11 cellular contexts compared by ENCODE assay signal in genomic region chr9:137221477-137222111, GRCh38. TPM values are rescaled to one million over a fixed set of nuclear protein-coding genes. Genes with fewer than 3 reads are reported as not detected.
DNase-seq lines count a peak whose midpoint lies in the region; FAIRE-seq and TF ChIP-seq lines count a peak whose summit lies in the region.
"Had no signal": no experiment of that assay in that cellular context is flagged by ENCODE, and none has a peak within 500 bp of the region (broad histone marks: within the 10 kb centered on the region; RNA-seq: fewer than 3 reads in every experiment).

No MANE protein-coding gene starts in this region.

- peaks cover 5 to 19% of the 10 kb centered on the region in 2 donors for H3K4me1 ChIP-seq in ascending aorta
- peaks cover 10 to 30% (median 19%) of the 10 kb centered on the region in 4 donors for H3K4me1 ChIP-seq in liver (ENCODE audit: control insufficient read depth in 4 of 4, insufficient read depth in 4 of 4, low read length in 3 of 4)
- peaks cover 2 to 36% of the 10 kb centered on the region in 2 donors for H3K4me1 ChIP-seq in kidney (ENCODE audit: control insufficient read depth in 1 of 2, insufficient read depth in 1 of 2, low read depth in 1 of 2, low read length in 2 of 2)

- intact Hi-C loops in ascending aorta (cut with DNase I) (loop anchor here (10.0 kb wide), 1 partner anchor 427 kb away; the partner anchor contains the start of genes CCDC183 and TMEM141), lower leg skin (cut with DNase I; ENCODE audit: low total_unique reads) (no loop called here), kidney (cut with DNase I) (no loop called here)

- peak overlapping the region; percentile 97 for H3K27ac ChIP-seq in 22Rv1
- H3K27ac ChIP-seq in ascending aorta: no peak overlapping the region
- H3K27ac ChIP-seq in liver (ENCODE audit: low read depth in 1 of 2, low read length in 2 of 2): no peak overlapping the region
- H3K27ac ChIP-seq in kidney (ENCODE audit: low read depth in 2 of 2, low read length in 2 of 2): no peak overlapping the region

- DNase-seq in GM12865 (ENCODE audit: low read depth) (no peak), ascending aorta (ENCODE audit: low spot score in 2 of 2) (no peak), lower leg skin (ENCODE audit: low spot score in 2 of 2) (no peak), cerebellar cortex (ENCODE audit: low spot score) (no peak), kidney (no peak), HK-2 (ENCODE audit: unreplicated experiment) (no peak)
- DNase-seq: GOT3, MV-4-11 had no signal

- WGBS in liver: 6% methylated on average over 61 of the region's 61 CpGs
- WGBS in lower leg skin, 2 donors: 21 to 27% methylated on average over 9 to 28 of the region's 61 CpGs

- H3K9me3 ChIP-seq in ascending aorta (no peaks in the 10 kb centered on the region), liver (ENCODE audit: control insufficient read depth in 4 of 4, low read length in 3 of 4) (no peaks in the 10 kb centered on the region), kidney (ENCODE audit: control insufficient read depth in 1 of 2, low read length in 2 of 2) (no peaks in the 10 kb centered on the region)

- TF ChIP-seq CTCF in 22Rv1 (IDR thresholded peaks at IDR 0.05) (no peak), GM12865 (IDR thresholded peaks at IDR 0.05; ENCODE audit: insufficient read depth, low read depth, low read length, missing control alignments) (no peak), ascending aorta (IDR thresholded peaks at IDR 0.05) (no peak), liver (IDR thresholded peaks at IDR 0.05; ENCODE audit: low read depth, low read length, missing input control) (no peak), lower leg skin (IDR thresholded peaks at IDR 0.05) (no peak), kidney (IDR thresholded peaks at IDR 0.05; ENCODE audit: borderline replicate concordance, extremely low read depth, insufficient read depth) (no peak)

- no peaks in the 10 kb centered on the region for H3K36me3 ChIP-seq in ascending aorta
- H3K36me3 ChIP-seq in liver (ENCODE audit: control insufficient read depth in 4 of 4, insufficient read depth in 3 of 4, low read depth in 1 of 4, low read length in 3 of 4): no peaks in the 10 kb centered on the region
- H3K36me3 ChIP-seq in kidney (ENCODE audit: control insufficient read depth in 1 of 2, insufficient read depth in 2 of 2, low read length in 2 of 2): no peaks in the 10 kb centered on the region

- H3K27me3 ChIP-seq in ascending aorta (no peaks in the 10 kb centered on the region), liver (ENCODE audit: control insufficient read depth in 4 of 4, insufficient read depth in 4 of 4, low read length in 3 of 4) (no peaks in the 10 kb centered on the region)

- no peak for TF ChIP-seq RAD21 in liver (IDR thresholded peaks at IDR 0.05)

- FAIRE-seq in kidney (lab: Jason Lieb, UNC): no peak
- FAIRE-seq: TTC549 had no signal

- TF ChIP-seq POLR2A in lower leg skin (IDR thresholded peaks at IDR 0.05): no peak

- H3K9ac ChIP-seq in liver (ENCODE audit: low read depth in 1 of 2, low read length in 2 of 2) (no peak overlapping the region), kidney (ENCODE audit: low read length in 2 of 2) (no peak overlapping the region)

- H3K4me3 ChIP-seq in GM12865 (ENCODE audit: low read depth, low read length): peak overlapping the region; percentile 46
- peak overlapping the region; percentile 54 to 69 for H3K4me3 ChIP-seq in ascending aorta
- H3K4me3 ChIP-seq in liver (ENCODE audit: low read depth in 1 of 3, low read length in 3 of 3): peak overlapping the region in 1 of 3 donors; percentile 86
- H3K4me3 ChIP-seq in lower leg skin (ENCODE audit: low read depth, poor library complexity, severe bottlenecking): no peak overlapping the region
- no peak overlapping the region for H3K4me3 ChIP-seq in kidney (ENCODE audit: low read length in 2 of 2)

TF ChIP-seq in liver, 16 proteins besides CTCF, POLR2A, EP300 and RAD21:
- TF ChIP-seq JUND (IDR thresholded peaks at IDR 0.05) (no peak), REST (IDR thresholded peaks at IDR 0.05) (no peak), NR2F2 (IDR thresholded peaks at IDR 0.05) (peak; percentile 78), GABPA (IDR thresholded peaks at IDR 0.05 in 1 of 2, conservative IDR thresholded peaks at IDR 0.05 in 1 of 2) (peak in 1 of 2 donors; percentile 20), RXRA (IDR thresholded peaks at IDR 0.05) (peak; percentile 59 to 71), HNF4A (conservative IDR thresholded peaks at IDR 0.05) (peak; percentile 71 to 73), SP1 (IDR thresholded peaks at IDR 0.05) (peak; percentile 37)

RNA-seq across cellular contexts. Expression of gene RNF208, which starts 0.4 kb away (rescaled TPM):
- total RNA-seq in ascending aorta (6.7 TPM), liver (under 1 TPM; 0.28 to 0.59 TPM), lower leg skin (10 to 100 TPM in 1 of 4 donors, 1 to 10 TPM in 3; 3.7 to 10.2 (median 5.5) TPM), kidney (7.0 TPM)
- polyA plus RNA-seq in liver (1 to 10 TPM; 4.6 to 7.1 TPM), kidney (ENCODE audit: insufficient read depth, low read depth, low replicate concordance) (22.8 TPM)

RNA-seq across cellular contexts. Expression of gene CYSRT1, which starts 3.4 kb away (rescaled TPM):
- total RNA-seq in ascending aorta (not detected), liver (under 1 TPM; 0.14 to 0.25 TPM), lower leg skin (100 to 1,000 TPM in 1 of 4 donors, 10 to 100 TPM in 3; 40.2 to 119 (median 67.6) TPM), kidney (0.94 TPM)
- polyA plus RNA-seq in liver (under 1 TPM; 0.15 to 0.50 TPM), kidney (ENCODE audit: insufficient read depth, low read depth, low replicate concordance) (1.3 TPM)

RNA-seq across cellular contexts. Expression of gene RNF224, which starts 5.7 kb away (rescaled TPM):
- total RNA-seq in ascending aorta: not detected
- total RNA-seq in liver: not detected
- not detected for polyA plus RNA-seq in liver
- total RNA-seq in lower leg skin: 1 to 10 TPM in 2 of 4 donors, under 1 TPM in 1, not detected in 1; 0.25 to 3.2 (median 2.4) TPM
- 0.85 TPM for total RNA-seq in kidney
- 0.80 TPM for polyA plus RNA-seq in kidney (ENCODE audit: insufficient read depth, low read depth, low replicate concordance)

RNA-seq across cellular contexts. Expression of gene SLC34A3, which starts 9.1 kb away (rescaled TPM):
- not detected for total RNA-seq in ascending aorta
- total RNA-seq in liver: not detected
- polyA plus RNA-seq in liver: not detected
- total RNA-seq in lower leg skin: 1 to 10 TPM in 1 of 4 donors, not detected in 3; 1.6 TPM
- 0.13 TPM for total RNA-seq in kidney
- 36.0 TPM for polyA plus RNA-seq in kidney (ENCODE audit: insufficient read depth, low read depth, low replicate concordance)

RNA-seq across cellular contexts. Expression of gene NDOR1, which starts 16.1 kb away (rescaled TPM):
- total RNA-seq in ascending aorta (27.0 TPM), liver (1 to 10 TPM; 2.9 to 4.7 TPM), lower leg skin (10 to 100 TPM in 3 of 4 donors, 1 to 10 TPM in 1; 8.1 to 18.6 (median 11.6) TPM), kidney (17.8 TPM)
- polyA plus RNA-seq in liver (1 to 10 TPM; 2.5 to 3.5 TPM), kidney (ENCODE audit: insufficient read depth, low read depth, low replicate concordance) (5.9 TPM)

Comparison
In these comparisons a context has a peak if more than half of its experiments do, and no peak if none do; other contexts are left out.
1. H3K4me3 ChIP-seq: peak in GM12865 (single experiment) and ascending aorta (2 of 2); none in lower leg skin (single experiment) and kidney (0 of 2).
2. RNA of gene CYSRT1, which starts 3.4 kb away (total RNA-seq): 40.2 to 119 TPM in lower leg skin; 0.94 TPM in kidney (single experiment), 0.14 to 0.25 TPM in liver and not detected in ascending aorta (single experiment); every median in the first group is over 10 times any median in the second.